In the genomic region with DNA sequence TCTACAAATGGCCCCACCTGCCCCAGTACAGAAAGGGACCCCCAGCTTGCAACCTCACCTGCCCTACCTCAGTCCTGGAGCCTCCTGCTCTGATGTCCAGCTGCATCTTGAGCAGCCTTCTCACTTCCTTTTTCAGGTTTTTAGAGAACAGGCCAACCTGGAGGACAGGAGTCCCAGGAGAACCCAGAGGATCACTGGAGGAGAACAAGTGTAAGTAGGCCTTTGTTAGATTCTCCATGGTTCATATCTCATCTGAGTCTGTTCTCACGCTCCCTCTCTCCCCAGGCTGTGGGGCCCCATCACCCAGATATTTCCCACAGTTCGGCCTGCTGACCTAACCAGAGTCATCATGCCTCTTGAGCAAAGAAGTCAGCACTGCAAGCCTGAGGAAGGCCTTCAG, we compare ENCODE assay signal across 25 cellular contexts. TPM values are rescaled to one million over a fixed set of nuclear protein-coding genes. Genes with fewer than 3 reads are reported as not detected.
DNase-seq lines count a peak whose midpoint lies in the region; ATAC-seq and TF ChIP-seq lines count a peak whose summit lies in the region.
"Had no signal": no experiment of that assay in that cellular context is flagged by ENCODE, and none has a peak within 500 bp of the region (broad histone marks: within the 10 kb centered on the region; RNA-seq: fewer than 3 reads in every experiment).

No MANE protein-coding gene starts in this region.

- no peak overlapping the region for H3K27ac ChIP-seq in vagina
- H3K27ac ChIP-seq: parathyroid adenoma, SJCRH30 had no signal

- no peaks in the 10 kb centered on the region for H3K9me3 ChIP-seq in vagina
- H3K9me3 ChIP-seq: SJCRH30 had no signal

- H3K36me3 Mint-ChIP-seq in activated B cell treated with CpG ODN at 0.5 μM for 24 hours (ENCODE audit: low read depth): no peaks in the 10 kb centered on the region
- H3K36me3 Mint-ChIP-seq: activated CD8-positive, alpha-beta memory T cell treated with anti-CD3 and anti-CD28 coated beads, Interleukin-2, amount 10 ng/mL, durations not matched to agents 7 days and 5 days; immature natural killer cell; naive B cell had no signal

- H3K4me1 ChIP-seq in vagina: no peaks in the 10 kb centered on the region
- H3K4me1 ChIP-seq: parathyroid adenoma, SJCRH30 had no signal

- POLR2A ChIA-PET in activated B cell treated with CpG ODN at 0.5 μM for 24 hours (lab: Charles Lee): no interaction called here

- H3K27me3 ChIP-seq in vagina: no peaks in the 10 kb centered on the region
- H3K27me3 ChIP-seq: SJCRH30 had no signal

- H3K27me3 Mint-ChIP-seq in activated B cell treated with CpG ODN at 0.5 μM for 24 hours: no peaks in the 10 kb centered on the region
- H3K27me3 Mint-ChIP-seq: activated CD8-positive, alpha-beta memory T cell treated with anti-CD3 and anti-CD28 coated beads, Interleukin-2, amount 10 ng/mL, durations not matched to agents 7 days and 5 days; central memory CD8-positive, alpha-beta T cell; naive B cell had no signal

- no peaks in the 10 kb centered on the region for H3K36me3 ChIP-seq in vagina
- H3K36me3 ChIP-seq: SJCRH30 had no signal

- no peak for TF ChIP-seq POLR2A in vagina (IDR thresholded peaks at IDR 0.05)

- intact Hi-C loops in activated B cell treated with CpG ODN at 0.5 μM for 24 hours (cut with micrococcal nuclease) (no loop called here), vagina (cut with DNase I) (no loop called here)

- ATAC-seq in GM18511 (IDR thresholded peaks at IDR 0.05; ENCODE audit: unreplicated experiment) (peak; percentile 79), GM21360 (IDR thresholded peaks at IDR 0.05; ENCODE audit: unreplicated experiment) (peak; percentile 77), HG03060 (IDR thresholded peaks at IDR 0.05; ENCODE audit: low read depth, unreplicated experiment) (peak; percentile 87), activated B cell treated with CpG ODN at 0.5 μM for 24 hours (ENCODE audit: low read depth) (peak; percentile 40)
- ATAC-seq: activated CD8-positive, alpha-beta memory T cell treated with anti-CD3 and anti-CD28 coated beads, Interleukin-2, amount 10 ng/mL, durations not matched to agents 7 days and 5 days had no signal

- TF ChIP-seq CTCF in activated B cell treated with CpG ODN at 0.5 μM for 24 hours (IDR thresholded peaks at IDR 0.05) (no peak), vagina (IDR thresholded peaks at IDR 0.05) (no peak)

- H3K4me3 ChIP-seq in vagina: no peak overlapping the region
- H3K4me3 ChIP-seq: SJCRH30 had no signal

- DNase-seq in activated B cell treated with CpG ODN at 0.5 μM for 24 hours (no peak), Kasumi-1 (lab: John Stamatoyannopoulos, UW) (no peak), 8988T (no peak), vagina (ENCODE audit: extremely low spot score in 2 of 2) (no peak), KG1 (lab: John Stamatoyannopoulos, UW) (no peak)
- DNase-seq: activated CD8-positive, alpha-beta memory T cell treated with anti-CD3 and anti-CD28 coated beads, Interleukin-2, amount 10 ng/mL, durations not matched to agents 7 days and 5 days; activated gamma-delta T cell; amygdala; effector memory CD4-positive, alpha-beta T cell; GOT3; immature natural killer cell; KBM-7; naive B cell; NCI-H1092; NCI-H2081 treated with DMSO at 0.1 percent for 48 hours; NCI-H526 treated with DMSO at 0.1 percent for 48 hours; SJCRH30; stimulated activated CD4-positive, alpha-beta T cell treated with anti-CD3 and anti-CD28 coated beads, Interleukin-2, amount 100 ng/mL, for 48 hours; substantia nigra had no signal

- peaks cover 18% of the 10 kb centered on the region for H3K4me1 Mint-ChIP-seq in activated B cell treated with CpG ODN at 0.5 μM for 24 hours
- H3K4me1 Mint-ChIP-seq: activated CD8-positive, alpha-beta memory T cell treated with anti-CD3 and anti-CD28 coated beads, Interleukin-2, amount 10 ng/mL, durations not matched to agents 7 days and 5 days; central memory CD8-positive, alpha-beta T cell; immature natural killer cell had no signal

- no peaks in the 10 kb centered on the region for H3K9me3 Mint-ChIP-seq in activated B cell treated with CpG ODN at 0.5 μM for 24 hours
- H3K9me3 Mint-ChIP-seq: central memory CD8-positive, alpha-beta T cell; immature natural killer cell; naive B cell had no signal

- no peak overlapping the region for H3K27ac Mint-ChIP-seq in activated B cell treated with CpG ODN at 0.5 μM for 24 hours
- H3K27ac Mint-ChIP-seq: activated CD8-positive, alpha-beta memory T cell treated with anti-CD3 and anti-CD28 coated beads, Interleukin-2, amount 10 ng/mL, durations not matched to agents 7 days and 5 days had no signal

- H3K4me3 Mint-ChIP-seq in activated B cell treated with CpG ODN at 0.5 μM for 24 hours: no peak overlapping the region
- H3K4me3 Mint-ChIP-seq: activated CD8-positive, alpha-beta memory T cell treated with anti-CD3 and anti-CD28 coated beads, Interleukin-2, amount 10 ng/mL, durations not matched to agents 7 days and 5 days; central memory CD8-positive, alpha-beta T cell; immature natural killer cell had no signal

- CTCF ChIA-PET in activated B cell treated with CpG ODN at 0.5 μM for 24 hours (lab: Charles Lee): no interaction called here

RNA-seq across cellular contexts. Expression of a gene that starts 3.6 kb away (rescaled TPM):
- total RNA-seq in activated B cell treated with CpG ODN at 0.5 μM for 24 hours (not detected in 2 replicates), vagina (not detected)
- total RNA-seq: activated CD8-positive, alpha-beta memory T cell treated with anti-CD3 and anti-CD28 coated beads, Interleukin-2, amount 10 ng/mL, durations not matched to agents 7 days and 5 days; SJCRH30; T-helper 2 cell treated with Interferon-gamma antibody and Interleukin-4, amounts not matched to agents 100 ng/mL and 5 ng/mL, for 36 hours had no signal

RNA-seq across cellular contexts. Expression of a gene that starts 58.4 kb away (rescaled TPM):
- 0.93 and 1.1 TPM in 2 replicates for total RNA-seq in activated B cell treated with CpG ODN at 0.5 μM for 24 hours
- total RNA-seq in vagina: 1.2 TPM
